Comparison of ENCODE assay signal across 8 cellular contexts in genomic region chr11:63839508-63840355, GRCh38. TPM values are rescaled to one million over a fixed set of nuclear protein-coding genes. Genes with fewer than 3 reads are reported as not detected.
DNase-seq lines count a peak whose midpoint lies in the region; ATAC-seq and TF ChIP-seq lines count a peak whose summit lies in the region.

No MANE protein-coding gene starts in this region.

- peak overlapping the region; percentile 92 for H3K4me3 ChIP-seq in GM08714 (ENCODE audit: low read length)
- peak overlapping the region; percentile 89 for H3K4me3 ChIP-seq in coronary artery
- H3K4me3 ChIP-seq in mesodermal cell (ENCODE audit: extremely low read depth, insufficient read depth, low read length, poor library complexity, severe bottlenecking) = peak overlapping the region; percentile 96
- peak overlapping the region; percentile 90 to 92 for H3K4me3 ChIP-seq in testis

- ATAC-seq in HG03039 (IDR thresholded peaks at IDR 0.05; ENCODE audit: unreplicated experiment) = peak; percentile 3
- ATAC-seq in HG02642 (IDR thresholded peaks at IDR 0.05; ENCODE audit: poor library complexity, unreplicated experiment) = no peak

- H3K27ac ChIP-seq in coronary artery = peak overlapping the region; percentile 74 to 89
- H3K27ac ChIP-seq in mesodermal cell (ENCODE audit: low read depth, low read length, severe bottlenecking) = peak overlapping the region; percentile 36
- H3K27ac ChIP-seq in testis = peak overlapping the region; percentile 86 to 92

- TF ChIP-seq CTCF in coronary artery (IDR thresholded peaks at IDR 0.05) (no peak), testis (IDR thresholded peaks at IDR 0.05) (no peak)

- H3K27me3 Mint-ChIP-seq in T-helper 1 cell treated with Interleukin-12 subunit alpha and Interleukin-12 subunit beta and Interleukin-4 antibody, amounts not matched to agents 30 μg/mL and 1 μg/mL, for 36 hours (ENCODE audit: low read depth) = no peaks in the 10 kb centered on the region

- no peaks in the 10 kb centered on the region for H3K27me3 ChIP-seq in testis

- TF ChIP-seq POLR2A in testis (IDR thresholded peaks at IDR 0.05) = no peak

- H3K4me3 Mint-ChIP-seq in T-helper 1 cell treated with Interleukin-12 subunit alpha and Interleukin-12 subunit beta and Interleukin-4 antibody, amounts not matched to agents 30 μg/mL and 1 μg/mL, for 36 hours = peak overlapping the region; percentile 92

- H3K36me3 Mint-ChIP-seq in T-helper 1 cell treated with Interleukin-12 subunit alpha and Interleukin-12 subunit beta and Interleukin-4 antibody, amounts not matched to agents 30 μg/mL and 1 μg/mL, for 36 hours (ENCODE audit: low read depth) = peaks cover 32% of the 10 kb centered on the region

- no peaks in the 10 kb centered on the region for H3K9me3 ChIP-seq in mesodermal cell (ENCODE audit: control insufficient read depth, low read length)
- H3K9me3 ChIP-seq in testis = no peaks in the 10 kb centered on the region

- H3K4me1 Mint-ChIP-seq in T-helper 1 cell treated with Interleukin-12 subunit alpha and Interleukin-12 subunit beta and Interleukin-4 antibody, amounts not matched to agents 30 μg/mL and 1 μg/mL, for 36 hours (ENCODE audit: low read depth) = peaks cover 47% of the 10 kb centered on the region

- WGBS in mesodermal cell (ENCODE audit: insufficient coverage in 2 of 2), 2 experiments = 1% methylated on average over 38 to 40 of the region's 40 CpGs
- 0 to 1% methylated on average over 35 to 39 of the region's 40 CpGs for WGBS in testis, 2 donors

- DNase-seq in coronary artery (ENCODE audit: low spot score) (no peak), testis (peak; percentile 39), epidermal melanocyte (ENCODE audit: insufficient read length, low spot score) (no peak)

- intact Hi-C loops in testis (cut with DNase I; ENCODE audit: low total_unique reads) = loop anchor here (5.0 to 10.0 kb wide), 2 partner anchors 108 to 315 kb away; no protein-coding TSS in a partner anchor

- H3K36me3 ChIP-seq in mesodermal cell (ENCODE audit: control insufficient read depth, insufficient read depth, low read length) (peaks cover 29% of the 10 kb centered on the region), testis (ENCODE audit: low read depth, missing control alignments) (no peaks in the 10 kb centered on the region)

- no peaks in the 10 kb centered on the region for H3K9me3 Mint-ChIP-seq in T-helper 1 cell treated with Interleukin-12 subunit alpha and Interleukin-12 subunit beta and Interleukin-4 antibody, amounts not matched to agents 30 μg/mL and 1 μg/mL, for 36 hours

- peak overlapping the region; percentile 66 for H3K27ac Mint-ChIP-seq in T-helper 1 cell treated with Interleukin-12 subunit alpha and Interleukin-12 subunit beta and Interleukin-4 antibody, amounts not matched to agents 30 μg/mL and 1 μg/mL, for 36 hours

- H3K4me1 ChIP-seq in mesodermal cell (ENCODE audit: control insufficient read depth, insufficient read depth, low read length, poor library complexity, severe bottlenecking) (peaks cover 28% of the 10 kb centered on the region), testis (peaks cover 23% of the 10 kb centered on the region)

RNA-seq across cellular contexts. Expression of gene MARK2, which starts 0.8 kb away (rescaled TPM):
- 22.3 TPM for polyA plus RNA-seq in mesodermal cell (2013, experiment 1 of 2)
- polyA plus RNA-seq in mesodermal cell (2013, experiment 2 of 2) = 19.3 TPM
- 10 to 100 TPM; 51.7 to 52.8 TPM for total RNA-seq in testis
- 24.7 TPM for polyA plus RNA-seq in testis (ENCODE audit: insufficient read depth, low read depth, low replicate concordance)

RNA-seq across cellular contexts. Expression of gene SPINDOC, which starts 26.5 kb away (rescaled TPM):
- 69.9 TPM for polyA plus RNA-seq in mesodermal cell (2013, experiment 1 of 2)
- 52.9 TPM for polyA plus RNA-seq in mesodermal cell (2013, experiment 2 of 2)
- total RNA-seq in testis = 10 to 100 TPM; 38.6 to 45.1 TPM
- 71.6 TPM for polyA plus RNA-seq in testis (ENCODE audit: insufficient read depth, low read depth, low replicate concordance)

Comparison
In these comparisons a context has a peak if more than half of its experiments do, and no peak if none do; other contexts are left out.
1. H3K27ac ChIP-seq: peak in every context shown above with its lines; median percentile 89 in testis; 82 in coronary artery; 36 in mesodermal cell.